In genomic region chr22:36938886-36939285, GRCh38 we compare ENCODE assay signal across 18 cellular contexts. TPM values are rescaled to one million over a fixed set of nuclear protein-coding genes. Genes with fewer than 3 reads are reported as not detected.
"Had no signal": no experiment of that assay in that cellular context is flagged by ENCODE, and none has a peak within 500 bp of the region (broad histone marks: within the 10 kb centered on the region; RNA-seq: fewer than 3 reads in every experiment).

No MANE protein-coding gene starts in this region.

- H3K36me3 ChIP-seq: esophagus squamous epithelium, left ventricle myocardium inferior, right atrium auricular region, sigmoid colon had no signal

- H3K4me1 ChIP-seq: left ventricle myocardium inferior, right atrium auricular region, sigmoid colon had no signal

- DNase-seq: effector memory CD8-positive, alpha-beta T cell; esophagus squamous epithelium; foreskin fibroblast; immature natural killer cell; left ventricle myocardium inferior; lower lobe of right lung; mesenchymal stem cell; midbrain; sigmoid colon; stimulated activated CD4-positive, alpha-beta T cell treated with anti-CD3 and anti-CD28 coated beads, Interleukin-2, amount 100 ng/mL, for 24 hours; stimulated activated CD4-positive, alpha-beta T cell treated with anti-CD3 and anti-CD28 coated beads, Interleukin-4, amount 100 ng/mL, for 4 hours; stimulated activated naive CD4-positive, alpha-beta T cell treated with Interleukin-2 at 50 U/mL for 16 hours; trophoblast cell had no signal

- H3K9me3 Mint-ChIP-seq: dendritic cell treated with granulocyte-macrophage colony-stimulating factor and Interleukin-4, amounts not matched to agents 40 ng/mL and 50 ng/mL, for 4 days; effector memory CD8-positive, alpha-beta T cell; immature natural killer cell; natural killer cell treated with Interleukin-12 subunit alpha and Interleukin-12 subunit beta and Interleukin-15 and Interleukin-18, amount 100 ng/mL, for 72 hours had no signal

- ATAC-seq: effector memory CD8-positive, alpha-beta T cell; lower lobe of right lung; natural killer cell treated with Interleukin-12 subunit alpha and Interleukin-12 subunit beta and Interleukin-15 and Interleukin-18, amount 100 ng/mL, for 72 hours had no signal

- H3K36me3 Mint-ChIP-seq: immature natural killer cell; natural killer cell treated with Interleukin-12 subunit alpha and Interleukin-12 subunit beta and Interleukin-15 and Interleukin-18, amount 100 ng/mL, for 72 hours had no signal

- H3K4me1 Mint-ChIP-seq: immature natural killer cell had no signal

- H3K4me3 ChIP-seq: esophagus squamous epithelium, left ventricle myocardium inferior, lower lobe of right lung, right atrium auricular region, sigmoid colon, skin epidermis had no signal

- H3K4me3 Mint-ChIP-seq: dendritic cell treated with granulocyte-macrophage colony-stimulating factor and Interleukin-4, amounts not matched to agents 40 ng/mL and 50 ng/mL, for 4 days; effector memory CD8-positive, alpha-beta T cell; immature natural killer cell; natural killer cell treated with Interleukin-12 subunit alpha and Interleukin-12 subunit beta and Interleukin-15 and Interleukin-18, amount 100 ng/mL, for 72 hours had no signal

- H3K27ac ChIP-seq: esophagus squamous epithelium, left ventricle myocardium inferior, lower lobe of right lung, right atrium auricular region, sigmoid colon, skin epidermis had no signal

- H3K27ac Mint-ChIP-seq: dendritic cell treated with granulocyte-macrophage colony-stimulating factor and Interleukin-4, amounts not matched to agents 40 ng/mL and 50 ng/mL, for 4 days; effector memory CD8-positive, alpha-beta T cell; immature natural killer cell; natural killer cell treated with Interleukin-12 subunit alpha and Interleukin-12 subunit beta and Interleukin-15 and Interleukin-18, amount 100 ng/mL, for 72 hours had no signal

- H3K9me3 ChIP-seq: esophagus squamous epithelium, left ventricle myocardium inferior, lower lobe of right lung, right atrium auricular region, sigmoid colon had no signal

- H3K27me3 ChIP-seq: right atrium auricular region, sigmoid colon had no signal

RNA-seq across cellular contexts. Expression of gene CSF2RB, which starts 25.5 kb away (rescaled TPM):
- total RNA-seq: osteocyte had no signal
